ENCODE assay signal across 32 cellular contexts in genomic region chr2:38296381-38296780, GRCh38.
"Had no signal": no experiment of that assay in that cellular context is flagged by ENCODE, and none has a peak within 500 bp of the region (broad histone marks: within the 10 kb centered on the region; RNA-seq: fewer than 3 reads in every experiment).

No MANE protein-coding gene starts in this region.

- H3K4me3 ChIP-seq: gastroesophageal sphincter, hepatocyte, neural progenitor cell, psoas muscle, smooth muscle cell, upper lobe of right lung had no signal

- H3K27ac ChIP-seq: hepatocyte, neural progenitor cell, parathyroid adenoma, psoas muscle, upper lobe of right lung had no signal

- H3K27me3 ChIP-seq: gastroesophageal sphincter, hepatocyte, neural progenitor cell, upper lobe of right lung had no signal

- H3K27me3 Mint-ChIP-seq: activated B cell treated with CpG ODN at 0.5 μM for 24 hours; activated CD4-positive, alpha-beta memory T cell treated with anti-CD3 and anti-CD28 coated beads for 36 hours; activated naive CD8-positive, alpha-beta T cell treated with anti-CD3 and anti-CD28 coated beads, Interleukin-2, amount 10 ng/mL, durations not matched to agents 7 days and 5 days; activated T-helper 17 cell treated with anti-CD3 and anti-CD28 coated beads, Interleukin-2, amount 50 U/mL, for 72 hours; central memory CD8-positive, alpha-beta T cell; stimulated activated memory B cell treated with anti-CD40 and anti-IgM and Interleukin-4, amounts not matched to agents 10 μg/mL and 1 μg/mL and 100 μg/mL, for 72 hours; stimulated activated naive CD8-positive, alpha-beta T cell treated with anti-CD3 and anti-CD28 coated beads, Interleukin-15, amount 100 ng/mL, for 72 hours; T-cell had no signal

- ATAC-seq: activated T-helper 17 cell treated with anti-CD3 and anti-CD28 coated beads, Interleukin-2, amount 50 U/mL, for 72 hours; gastroesophageal sphincter; natural killer cell; psoas muscle; stimulated activated memory B cell treated with anti-CD40 and anti-IgM and Interleukin-4, amounts not matched to agents 10 μg/mL and 1 μg/mL and 100 μg/mL, for 72 hours; stimulated activated naive CD8-positive, alpha-beta T cell treated with anti-CD3 and anti-CD28 coated beads, Interleukin-15, amount 100 ng/mL, for 72 hours; upper lobe of right lung had no signal

- DNase-seq: activated B cell treated with CpG ODN at 0.5 μM for 24 hours; activated CD4-positive, alpha-beta memory T cell treated with anti-CD3 and anti-CD28 coated beads for 36 hours; activated CD4-positive, alpha-beta T cell treated with anti-CD3 and anti-CD28 coated beads for 48 hours; activated CD8-positive, alpha-beta memory T cell treated with anti-CD3 and anti-CD28 coated beads, Interleukin-2, amount 50 U/mL, for 4 hours; activated gamma-delta T cell treated with Interleukin-2 at 50 U/mL for 16 hours; activated naive CD8-positive, alpha-beta T cell treated with anti-CD3 and anti-CD28 coated beads, Interleukin-2, amount 10 ng/mL, durations not matched to agents 7 days and 5 days; activated T-cell treated with anti-CD3 and anti-CD28 coated beads, Interleukin-2, amount 50 U/mL, for 1 hour; amygdala; erythroblast; islet precursor cell; left colon; midbrain; natural killer cell; occipital lobe; psoas muscle; stimulated activated CD4-positive, alpha-beta T cell treated with anti-CD3 and anti-CD28 coated beads, Interleukin-1b, Interleukin-23, amount 100 ng/mL, for 48 hours; stimulated activated CD4-positive, alpha-beta T cell treated with anti-CD3 and anti-CD28 coated beads, Interleukin-4, amount 100 ng/mL, for 4 hours; stimulated activated CD8-positive, alpha-beta memory T cell treated with anti-CD3 and anti-CD28 coated beads, Interleukin-4, amount 100 ng/mL, for 48 hours; stimulated activated naive CD8-positive, alpha-beta T cell treated with anti-CD3 and anti-CD28 coated beads, Interleukin-15, amount 100 ng/mL, for 72 hours; substantia nigra; T-cell; upper lobe of right lung had no signal

- H3K27ac Mint-ChIP-seq: activated B cell treated with CpG ODN at 0.5 μM for 24 hours; activated CD4-positive, alpha-beta memory T cell treated with anti-CD3 and anti-CD28 coated beads for 36 hours; activated naive CD8-positive, alpha-beta T cell treated with anti-CD3 and anti-CD28 coated beads, Interleukin-2, amount 10 ng/mL, durations not matched to agents 7 days and 5 days; activated T-helper 17 cell treated with anti-CD3 and anti-CD28 coated beads, Interleukin-2, amount 50 U/mL, for 72 hours; dendritic cell treated with granulocyte-macrophage colony-stimulating factor and Interleukin-4, amounts not matched to agents 40 ng/mL and 50 ng/mL, for 4 days; natural killer cell; neural progenitor cell; stimulated activated memory B cell treated with anti-CD40 and anti-IgM and Interleukin-4, amounts not matched to agents 10 μg/mL and 1 μg/mL and 100 μg/mL, for 72 hours; T-cell; T-helper 2 cell treated with Interferon-gamma antibody and Interleukin-4, amounts not matched to agents 5 μg/mL and 100 μg/mL, for 36 hours had no signal

- H3K4me1 Mint-ChIP-seq: central memory CD8-positive, alpha-beta T cell; natural killer cell; neural progenitor cell had no signal

- H3K4me3 Mint-ChIP-seq: activated B cell treated with CpG ODN at 0.5 μM for 24 hours; activated CD4-positive, alpha-beta memory T cell treated with anti-CD3 and anti-CD28 coated beads for 36 hours; activated naive CD8-positive, alpha-beta T cell treated with anti-CD3 and anti-CD28 coated beads, Interleukin-2, amount 10 ng/mL, durations not matched to agents 7 days and 5 days; activated T-helper 17 cell treated with anti-CD3 and anti-CD28 coated beads, Interleukin-2, amount 50 U/mL, for 72 hours; central memory CD8-positive, alpha-beta T cell; dendritic cell treated with granulocyte-macrophage colony-stimulating factor and Interleukin-4, amounts not matched to agents 40 ng/mL and 50 ng/mL, for 4 days; natural killer cell; neural progenitor cell; stimulated activated memory B cell treated with anti-CD40 and anti-IgM and Interleukin-4, amounts not matched to agents 10 μg/mL and 1 μg/mL and 100 μg/mL, for 72 hours; stimulated activated naive CD8-positive, alpha-beta T cell treated with anti-CD3 and anti-CD28 coated beads, Interleukin-15, amount 100 ng/mL, for 72 hours; T-cell; T-helper 2 cell treated with Interferon-gamma antibody and Interleukin-4, amounts not matched to agents 5 μg/mL and 100 μg/mL, for 36 hours had no signal

- H3K9me3 ChIP-seq: gastroesophageal sphincter, psoas muscle, upper lobe of right lung had no signal

- H3K9ac ChIP-seq: neural progenitor cell, parathyroid adenoma had no signal

- H3K4me1 ChIP-seq: neural progenitor cell, parathyroid adenoma, upper lobe of right lung had no signal

- H3K9me3 Mint-ChIP-seq: activated B cell treated with CpG ODN at 0.5 μM for 24 hours; activated CD4-positive, alpha-beta memory T cell treated with anti-CD3 and anti-CD28 coated beads for 36 hours; activated naive CD8-positive, alpha-beta T cell treated with anti-CD3 and anti-CD28 coated beads, Interleukin-2, amount 10 ng/mL, durations not matched to agents 7 days and 5 days; activated T-helper 17 cell treated with anti-CD3 and anti-CD28 coated beads, Interleukin-2, amount 50 U/mL, for 72 hours; central memory CD8-positive, alpha-beta T cell; dendritic cell treated with granulocyte-macrophage colony-stimulating factor and Interleukin-4, amounts not matched to agents 40 ng/mL and 50 ng/mL, for 4 days; natural killer cell; neural progenitor cell; stimulated activated memory B cell treated with anti-CD40 and anti-IgM and Interleukin-4, amounts not matched to agents 10 μg/mL and 1 μg/mL and 100 μg/mL, for 72 hours; stimulated activated naive CD8-positive, alpha-beta T cell treated with anti-CD3 and anti-CD28 coated beads, Interleukin-15, amount 100 ng/mL, for 72 hours; T-cell; T-helper 2 cell treated with Interferon-gamma antibody and Interleukin-4, amounts not matched to agents 5 μg/mL and 100 μg/mL, for 36 hours had no signal
